Comparison of ENCODE assay signal across 13 cellular contexts in genomic region chr21:31908106-31909031, GRCh38. TPM values are rescaled to one million over a fixed set of nuclear protein-coding genes. Genes with fewer than 3 reads are reported as not detected.
A peak's percentile ranks its signal among the peaks of the same experiment; 100 is the strongest.
DNase-seq lines count a peak whose midpoint lies in the region; ATAC-seq and TF ChIP-seq lines count a peak whose summit lies in the region.
"Had no signal": no experiment of that assay in that cellular context is flagged by ENCODE, and none has a peak within 500 bp of the region (broad histone marks: within the 10 kb centered on the region; RNA-seq: fewer than 3 reads in every experiment).

No MANE protein-coding gene starts in this region.

- H3K27me3 Mint-ChIP-seq in neural progenitor cell (ENCODE audit: insufficient read depth, low read depth) = peaks cover 8% of the 10 kb centered on the region

- no peak for TF ChIP-seq CTCF in AG09309 (IDR thresholded peaks at IDR 0.05; ENCODE audit: control insufficient read depth, insufficient read depth, low read depth, low read length, missing control alignments)
- TF ChIP-seq CTCF in fibroblast of villous mesenchyme (IDR thresholded peaks at IDR 0.05; ENCODE audit: insufficient read depth, low read depth, low read length) = no peak
- TF ChIP-seq CTCF in neural progenitor cell (IDR thresholded peaks at IDR 0.05) = no peak
- no peak for TF ChIP-seq CTCF in GM13977 (IDR thresholded peaks at IDR 0.05; ENCODE audit: extremely low read depth, insufficient read depth, missing control alignments)

- H3K27ac Mint-ChIP-seq in neural progenitor cell = peak overlapping the region; percentile 80
- H3K27ac Mint-ChIP-seq: stimulated activated effector memory CD8-positive, alpha-beta T cell treated with anti-CD3 and anti-CD28 coated beads, Interleukin-12 subunit alpha, Interleukin-12 subunit beta, amount 100 ng/mL, for 72 hours had no signal

- H3K79me2 ChIP-seq in neural progenitor cell (ENCODE audit: low read depth) = peaks cover 14% of the 10 kb centered on the region

- peaks cover 16% of the 10 kb centered on the region for H4K20me1 ChIP-seq in neural progenitor cell (ENCODE audit: low read depth)
- H4K20me1 ChIP-seq: BLaER1 had no signal

- H3K9ac ChIP-seq in neural progenitor cell = no peak overlapping the region
- H3K9ac ChIP-seq: BLaER1 had no signal

- H3K36me3 ChIP-seq in neural progenitor cell = no peaks in the 10 kb centered on the region
- H3K36me3 ChIP-seq: HAP-1 had no signal

- H3K4me2 ChIP-seq in neural progenitor cell = peak overlapping the region; percentile 71
- H3K4me2 ChIP-seq: BLaER1 had no signal

- H3K9me3 ChIP-seq in neural progenitor cell (ENCODE audit: low read depth) = no peaks in the 10 kb centered on the region
- H3K9me3 ChIP-seq: BLaER1, HAP-1 had no signal

- H3K27me3 ChIP-seq in neural progenitor cell = no peaks in the 10 kb centered on the region
- H3K27me3 ChIP-seq: BLaER1 had no signal

- peak; percentile 45 for DNase-seq in AG09309 (ENCODE audit: low read depth)
- peak; percentile 21 for DNase-seq in M059J (ENCODE audit: low read depth)
- DNase-seq in fibroblast of villous mesenchyme (ENCODE audit: low read depth) = peak; percentile 44
- peak; percentile 24 for DNase-seq in neural progenitor cell (ENCODE audit: low spot score)
- no peak for DNase-seq in GM13977 (ENCODE audit: low spot score)
- no peak for DNase-seq in stimulated activated CD4-positive, alpha-beta T cell treated with anti-CD3 and anti-CD28 coated beads, Interleukin-2, amount 100 ng/mL, for 24 hours
- DNase-seq: GF-D8, NCI-H748 treated with DMSO at 0.1 percent for 48 hours had no signal

- H3K4me1 Mint-ChIP-seq in neural progenitor cell = peaks cover 78% of the 10 kb centered on the region
- H3K4me1 Mint-ChIP-seq: stimulated activated effector memory CD8-positive, alpha-beta T cell treated with anti-CD3 and anti-CD28 coated beads, Interleukin-12 subunit alpha, Interleukin-12 subunit beta, amount 100 ng/mL, for 72 hours had no signal

- no peak overlapping the region for H2AFZ ChIP-seq in neural progenitor cell (replicated peaks)

- peaks cover 29% of the 10 kb centered on the region for H3K36me3 Mint-ChIP-seq in neural progenitor cell
- H3K36me3 Mint-ChIP-seq: stimulated activated effector memory CD8-positive, alpha-beta T cell treated with anti-CD3 and anti-CD28 coated beads, Interleukin-12 subunit alpha, Interleukin-12 subunit beta, amount 100 ng/mL, for 72 hours had no signal

- peaks cover 20% of the 10 kb centered on the region for H3K9me3 Mint-ChIP-seq in neural progenitor cell
- H3K9me3 Mint-ChIP-seq: stimulated activated effector memory CD8-positive, alpha-beta T cell treated with anti-CD3 and anti-CD28 coated beads, Interleukin-12 subunit alpha, Interleukin-12 subunit beta, amount 100 ng/mL, for 72 hours had no signal

- H3K27ac ChIP-seq in neural progenitor cell = peak overlapping the region; percentile 26
- H3K27ac ChIP-seq: BLaER1 had no signal

- peaks cover 42% of the 10 kb centered on the region for H3K4me1 ChIP-seq in neural progenitor cell
- H3K4me1 ChIP-seq: HAP-1 had no signal

- peak overlapping the region; percentile 80 for H3K4me3 Mint-ChIP-seq in neural progenitor cell
- H3K4me3 Mint-ChIP-seq: stimulated activated effector memory CD8-positive, alpha-beta T cell treated with anti-CD3 and anti-CD28 coated beads, Interleukin-12 subunit alpha, Interleukin-12 subunit beta, amount 100 ng/mL, for 72 hours had no signal

- H3F3A ChIP-seq in neural progenitor cell (ENCODE audit: low read depth) = peaks cover 36% of the 10 kb centered on the region

- H3K4me3 ChIP-seq in AG09309 (ENCODE audit: control insufficient read depth, low read depth, low read length) (no peak overlapping the region; the same call in 1 of the 2 replicates), fibroblast of villous mesenchyme (ENCODE audit: low read depth, low read length) (no peak overlapping the region), neural progenitor cell (peak overlapping the region; percentile 27)
- H3K4me3 ChIP-seq: BLaER1, HAP-1 had no signal

- in situ Hi-C loops in GM13977 (cut with MboI; ENCODE audit: low pct_unique_long_range_greater_than_20kb, low sequenced_read_pairs, unreplicated experiment) = no loop called here

- no peak for ATAC-seq in GM19397 (IDR thresholded peaks at IDR 0.05; ENCODE audit: unreplicated experiment)
- no peak for ATAC-seq in HG02678 (IDR thresholded peaks at IDR 0.05; ENCODE audit: unreplicated experiment)
- ATAC-seq: stimulated activated effector memory CD8-positive, alpha-beta T cell treated with anti-CD3 and anti-CD28 coated beads, Interleukin-12 subunit alpha, Interleukin-12 subunit beta, amount 100 ng/mL, for 72 hours had no signal

RNA-seq across cellular contexts. Expression of gene HUNK, which starts 35.5 kb away (rescaled TPM):
- total RNA-seq in M059J (2014; rRNA removed; shearing (Covaris generic)) = 0.05 and 0.15 TPM in 2 replicates
- total RNA-seq in fibroblast of villous mesenchyme = 1.3 and 1.6 TPM in 2 replicates
- total RNA-seq in neural progenitor cell (ENCODE audit: low replicate concordance) = 4.7 and 5.7 TPM in 2 replicates

Comparison
In these comparisons a context has a peak if more than half of its experiments do, and no peak if none do; other contexts are left out.
1. DNase-seq: peak in AG09309 (single experiment), M059J (single experiment), fibroblast of villous mesenchyme (single experiment) and neural progenitor cell (single experiment); none in GM13977 (single experiment) and stimulated activated CD4-positive, alpha-beta T cell treated with anti-CD3 and anti-CD28 coated beads, Interleukin-2, amount 100 ng/mL, for 24 hours (0 of 2).